In the genomic region with DNA sequence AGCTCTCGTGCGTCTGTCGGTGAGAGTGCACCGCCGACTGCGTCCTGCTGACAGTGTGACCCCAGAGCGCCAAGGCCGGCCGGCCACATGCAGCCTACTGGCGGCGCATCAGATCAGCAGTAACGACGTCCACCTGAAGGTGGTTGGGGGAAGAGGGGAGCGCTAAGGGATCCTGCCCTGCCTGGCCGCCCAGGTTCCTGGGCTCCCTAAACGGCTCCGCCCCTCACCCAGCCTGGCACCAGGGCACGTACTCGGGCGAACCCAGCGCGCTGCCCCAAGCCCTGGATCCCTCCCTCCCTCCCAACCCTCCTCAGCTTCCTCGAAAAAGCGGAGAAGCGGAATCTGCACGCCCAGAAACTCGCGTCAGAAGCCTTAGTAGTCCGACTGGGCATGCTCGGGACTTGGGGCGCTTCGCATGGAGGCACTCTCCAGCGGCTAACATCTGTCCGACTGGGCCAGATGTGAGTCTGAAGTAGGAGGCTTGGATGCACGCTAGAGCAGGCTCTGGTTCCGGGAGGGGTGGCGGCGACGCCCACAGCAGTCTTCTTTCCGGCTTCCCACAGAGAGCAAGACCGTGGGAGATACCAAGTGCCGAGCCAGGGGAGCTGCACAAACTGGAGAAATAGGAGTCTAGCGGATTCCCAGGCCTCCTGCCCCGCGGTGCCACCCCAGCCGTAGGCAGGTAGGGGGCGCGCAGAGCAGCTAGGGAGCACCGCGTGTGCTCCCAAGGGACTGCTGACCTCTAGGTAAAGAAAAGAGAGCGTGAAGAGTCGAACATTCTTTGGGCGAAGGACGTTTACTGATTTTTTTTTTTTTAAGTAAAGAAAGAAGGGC, we compare ENCODE assay signal across 8 cellular contexts.
DNase-seq lines count a peak whose midpoint lies in the region; ATAC-seq and TF ChIP-seq lines count a peak whose summit lies in the region.

No MANE protein-coding gene starts in this region.

- H3K4me1 Mint-ChIP-seq in glutamatergic neuron (ENCODE audit: low read depth, unreplicated experiment): no peaks in the 10 kb centered on the region

- no peaks in the 10 kb centered on the region for H3K36me3 Mint-ChIP-seq in glutamatergic neuron (ENCODE audit: unreplicated experiment)

- DNase-seq in Caki2 (ENCODE audit: low read depth) (peak; percentile 89), glutamatergic neuron (peak; percentile 63), nucleus accumbens (lab: John Stamatoyannopoulos, UW) (peak in 48 of 56 donors; percentile 1 to 85 (median 40)), dermis blood vessel endothelial cell (no peak), hepatic stellate cell (ENCODE audit: low spot score) (no peak)
- peak; percentile 40 for DNase-seq in Jurkat, Clone E6-1 (ENCODE audit: low read depth, low spot score)
- DNase-seq in activated T-cell treated with anti-CD3 and anti-CD28 coated beads, Interleukin-2, amount 50 U/mL, for 48 hours: peak; percentile 28 to 35

- no peaks in the 10 kb centered on the region for H3K27me3 Mint-ChIP-seq in glutamatergic neuron (ENCODE audit: unreplicated experiment)

- no peaks in the 10 kb centered on the region for H3K9me3 Mint-ChIP-seq in glutamatergic neuron (ENCODE audit: unreplicated experiment)

- peak; percentile 16 for TF ChIP-seq CTCF in glutamatergic neuron (IDR thresholded peaks at IDR 0.05; ENCODE audit: partially characterized antibody, unreplicated experiment)

- in situ Hi-C loops in Caki2 (cut with HindIII; ENCODE audit: low pct_unique_long_range_greater_than_20kb, low sequenced_read_pairs): no loop called here

- H3K4me3 Mint-ChIP-seq in glutamatergic neuron (ENCODE audit: unreplicated experiment): peak overlapping the region; percentile 97

- H3K4me3 ChIP-seq in Jurkat, Clone E6-1 (ENCODE audit: low read length): peak overlapping the region; percentile 51

- no peak for ATAC-seq in GM21528 (IDR thresholded peaks at IDR 0.05; ENCODE audit: low FRiP score, unreplicated experiment)

- H3K27ac Mint-ChIP-seq in glutamatergic neuron (ENCODE audit: unreplicated experiment): peak overlapping the region; percentile 84

Comparison
In these comparisons a context has a peak if more than half of its experiments do, and no peak if none do; other contexts are left out.
1. DNase-seq: peak in Caki2 (single experiment), Jurkat, Clone E6-1 (single experiment), activated T-cell treated with anti-CD3 and anti-CD28 coated beads, Interleukin-2, amount 50 U/mL, for 48 hours (2 of 2), glutamatergic neuron (single experiment) and nucleus accumbens (48 of 56); none in dermis blood vessel endothelial cell (single experiment) and hepatic stellate cell (single experiment).